19 cellular contexts compared by ENCODE assay signal in the genomic region with DNA sequence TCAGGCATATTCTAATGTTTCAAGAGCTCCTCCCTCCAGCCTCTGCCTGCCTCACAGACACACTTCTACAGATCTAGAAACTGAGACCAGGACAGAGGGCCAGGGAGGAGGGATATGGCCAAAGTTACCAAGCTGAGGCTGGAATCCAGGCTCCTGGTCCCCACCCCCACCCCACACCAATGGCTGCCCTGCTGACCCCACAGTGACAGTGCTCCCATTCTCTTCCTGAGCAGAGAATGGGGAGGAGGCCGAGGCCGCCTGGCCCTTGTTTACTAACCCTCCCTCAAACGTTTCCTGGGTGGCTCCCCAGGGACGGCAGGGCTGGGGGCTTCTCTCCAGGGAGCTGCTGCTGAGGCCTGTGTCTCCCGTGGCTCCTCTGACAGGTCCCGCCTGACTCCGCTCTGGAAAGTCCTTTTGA. TPM values are rescaled to one million over a fixed set of nuclear protein-coding genes. Genes with fewer than 3 reads are reported as not detected.
DNase-seq lines count a peak whose midpoint lies in the region; ATAC-seq, FAIRE-seq and TF ChIP-seq lines count a peak whose summit lies in the region.
"Had no signal": no experiment of that assay in that cellular context is flagged by ENCODE, and none has a peak within 500 bp of the region (broad histone marks: within the 10 kb centered on the region; RNA-seq: fewer than 3 reads in every experiment).

No MANE protein-coding gene starts in this region.

- no peak overlapping the region for H3K27ac Mint-ChIP-seq in activated naive CD8-positive, alpha-beta T cell
- H3K27ac Mint-ChIP-seq in activated naive CD8-positive, alpha-beta T cell treated with anti-CD3 and anti-CD28 coated beads for 36 hours: no peak overlapping the region

- no peak for ATAC-seq in GM19328 (IDR thresholded peaks at IDR 0.05; ENCODE audit: unreplicated experiment)
- ATAC-seq: activated T-cell treated with anti-CD3 and anti-CD28 coated beads, Interleukin-2, amount 50 U/mL, for 4 hours; gastrocnemius medialis had no signal

- peak overlapping the region; percentile 76 for H3K27ac ChIP-seq in WERI-Rb-1
- peak overlapping the region; percentile 54 to 87 (median 69) for H3K27ac ChIP-seq in tibial nerve
- H3K27ac ChIP-seq: gastrocnemius medialis had no signal

- peaks cover 20% of the 10 kb centered on the region for H3K4me1 Mint-ChIP-seq in activated naive CD8-positive, alpha-beta T cell (ENCODE audit: low read depth)
- H3K4me1 Mint-ChIP-seq in activated naive CD8-positive, alpha-beta T cell treated with anti-CD3 and anti-CD28 coated beads for 36 hours: peaks cover 9% of the 10 kb centered on the region

- TF ChIP-seq CTCF in WERI-Rb-1 (IDR thresholded peaks at IDR 0.05; ENCODE audit: low read depth, low read length): no peak
- TF ChIP-seq CTCF in tibial nerve (IDR thresholded peaks at IDR 0.05): no peak

- H3K9me3 Mint-ChIP-seq in activated naive CD8-positive, alpha-beta T cell (ENCODE audit: low read depth): no peaks in the 10 kb centered on the region
- no peaks in the 10 kb centered on the region for H3K9me3 Mint-ChIP-seq in activated naive CD8-positive, alpha-beta T cell treated with anti-CD3 and anti-CD28 coated beads for 36 hours
- H3K9me3 Mint-ChIP-seq: activated T-cell treated with anti-CD3 and anti-CD28 coated beads, Interleukin-2, amount 50 U/mL, for 4 hours had no signal

- FAIRE-seq in RCC 7860 (lab: Jason Lieb, UNC): no peak
- FAIRE-seq: urothelium cell line had no signal

- H3K4me3 Mint-ChIP-seq in activated naive CD8-positive, alpha-beta T cell: peak overlapping the region; percentile 59
- no peak overlapping the region for H3K4me3 Mint-ChIP-seq in activated naive CD8-positive, alpha-beta T cell treated with anti-CD3 and anti-CD28 coated beads for 36 hours

- peaks cover 0 to 76% (median 15%) of the 10 kb centered on the region in 4 donors for H3K4me1 ChIP-seq in tibial nerve

- 59 to 78% methylated on average over 3 to 7 of the region's 7 CpGs for WGBS in tibial nerve, 2 donors

- no peaks in the 10 kb centered on the region for H3K36me3 Mint-ChIP-seq in activated naive CD8-positive, alpha-beta T cell
- H3K36me3 Mint-ChIP-seq in activated naive CD8-positive, alpha-beta T cell treated with anti-CD3 and anti-CD28 coated beads for 36 hours: no peaks in the 10 kb centered on the region

- no peak for TF ChIP-seq POLR2A in tibial nerve (IDR thresholded peaks at IDR 0.05)

- no peak for DNase-seq in activated naive CD8-positive, alpha-beta T cell treated with anti-CD3 and anti-CD28 coated beads for 36 hours
- DNase-seq in WERI-Rb-1 (no peak), medulla oblongata (ENCODE audit: extremely low spot score) (peak; percentile 62), tibial nerve (ENCODE audit: low spot score in 2 of 2) (no peak), RCC 7860 (ENCODE audit: low spot score) (no peak), NCI-H146 treated with DMSO at 0.1 percent for 48 hours (lab: John Stamatoyannopoulos, UW; ENCODE audit: unreplicated experiment) (no peak)
- DNase-seq: activated CD4-positive, alpha-beta T cell treated with anti-CD3 and anti-CD28 coated beads, Interleukin-2, amount 50 U/mL, for 48 hours; activated T-cell treated with anti-CD3 and anti-CD28 coated beads, Interleukin-2, amount 50 U/mL, for 4 hours; gastrocnemius medialis; KBM-7; NCI-H1105; NCI-H2227 treated with DMSO at 0.1 percent for 48 hours; occipital lobe; stimulated activated CD4-positive, alpha-beta T cell treated with anti-CD3 and anti-CD28 coated beads, Interleukin-4, amount 100 ng/mL, for 4 hours; T1000 had no signal

- H3K27me3 ChIP-seq in WERI-Rb-1 (ENCODE audit: insufficient read depth, low read depth, severe bottlenecking) (no peaks in the 10 kb centered on the region), tibial nerve (no peaks in the 10 kb centered on the region)
- H3K27me3 ChIP-seq: gastrocnemius medialis had no signal

- TF ChIP-seq EP300 in tibial nerve (IDR thresholded peaks at IDR 0.05): no peak

- peaks cover 14% of the 10 kb centered on the region for H3K36me3 ChIP-seq in WERI-Rb-1
- no peaks in the 10 kb centered on the region for H3K36me3 ChIP-seq in tibial nerve
- H3K36me3 ChIP-seq: gastrocnemius medialis had no signal

- H3K9me3 ChIP-seq in WERI-Rb-1 (ENCODE audit: severe bottlenecking): no peaks in the 10 kb centered on the region
- no peaks in the 10 kb centered on the region for H3K9me3 ChIP-seq in tibial nerve
- H3K9me3 ChIP-seq: gastrocnemius medialis had no signal

- H3K27me3 Mint-ChIP-seq in activated naive CD8-positive, alpha-beta T cell: no peaks in the 10 kb centered on the region
- H3K27me3 Mint-ChIP-seq in activated naive CD8-positive, alpha-beta T cell treated with anti-CD3 and anti-CD28 coated beads for 36 hours: no peaks in the 10 kb centered on the region

- H3K4me3 ChIP-seq in WERI-Rb-1 (ENCODE audit: low read depth, low read length) (peak overlapping the region; percentile 4; the same call in 1 of the 2 replicates), tibial nerve (peak overlapping the region in 3 of 4 donors; percentile 29 to 52 (median 45))
- H3K4me3 ChIP-seq: gastrocnemius medialis, lung had no signal

RNA-seq across cellular contexts. Expression of gene PLEKHB1, which starts 2.3 kb away (rescaled TPM):
- total RNA-seq in activated naive CD8-positive, alpha-beta T cell treated with anti-CD3 and anti-CD28 coated beads for 36 hours: 10 to 100 TPM in 1 of 2 experiments, 1 to 10 TPM in 1; 6.8 to 13.3 TPM
- 100 to 1,000 TPM in 3 of 4 donors, 10 to 100 TPM in 1; 71.4 to 226 (median 206) TPM for total RNA-seq in tibial nerve

RNA-seq across cellular contexts. Expression of gene FAM168A, which starts 50.7 kb away (rescaled TPM):
- total RNA-seq in activated naive CD8-positive, alpha-beta T cell treated with anti-CD3 and anti-CD28 coated beads for 36 hours: 10 to 100 TPM; 11.3 to 11.7 TPM
- total RNA-seq in tibial nerve: 10 to 100 TPM; 28.8 to 53.5 (median 30.6) TPM

Comparison
In these comparisons a context has a peak if more than half of its experiments do, and no peak if none do; other contexts are left out.
1. RNA of gene PLEKHB1, which starts 2.3 kb away (total RNA-seq): 71.4 to 226 TPM in tibial nerve; 6.8 to 13.3 TPM in activated naive CD8-positive, alpha-beta T cell treated with anti-CD3 and anti-CD28 coated beads for 36 hours; every median in the first group is over 4 times any median in the second.